In the genomic region with DNA sequence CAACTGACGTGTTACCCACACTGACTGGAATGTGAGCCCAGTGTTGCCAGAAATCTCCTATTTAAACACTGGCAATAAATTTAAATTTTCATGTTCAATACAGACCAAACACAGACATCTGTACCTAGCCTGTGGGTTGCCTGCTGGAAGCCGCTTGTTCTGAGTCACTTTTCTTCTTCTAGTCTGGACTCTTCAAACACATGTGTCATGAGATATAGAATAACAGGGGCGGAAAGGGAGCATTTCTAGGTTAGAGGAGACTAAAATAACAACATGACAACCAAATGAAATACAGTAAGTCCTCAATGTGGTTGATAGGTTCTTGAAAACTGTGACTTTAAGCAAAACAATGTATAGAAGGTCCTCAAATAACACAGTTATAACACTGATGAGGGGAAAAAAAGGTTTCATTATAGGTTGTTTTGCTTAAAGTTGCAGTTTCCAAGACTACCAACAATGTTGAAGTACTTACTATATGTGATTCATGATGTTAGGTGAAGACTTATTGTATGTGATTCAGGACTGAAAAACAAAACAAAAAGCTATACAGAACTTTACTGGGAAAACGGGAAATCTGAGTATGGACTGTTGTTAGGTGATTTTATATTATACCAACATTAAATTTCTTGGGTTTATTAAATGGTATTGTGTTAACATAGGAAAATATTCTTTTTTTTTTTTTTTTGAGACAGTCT, we compare ENCODE assay signal across 16 cellular contexts.
DNase-seq lines count a peak whose midpoint lies in the region; ATAC-seq and TF ChIP-seq lines count a peak whose summit lies in the region.
"Had no signal": no experiment of that assay in that cellular context is flagged by ENCODE, and none has a peak within 500 bp of the region (broad histone marks: within the 10 kb centered on the region; RNA-seq: fewer than 3 reads in every experiment).

No MANE protein-coding gene starts in this region.

- H3K4me1 Mint-ChIP-seq in endothelial cell (ENCODE audit: unreplicated experiment) (peaks cover 8% of the 10 kb centered on the region), nephron (peaks cover 7% of the 10 kb centered on the region)
- H3K4me1 Mint-ChIP-seq: B cell had no signal

- H3K4me1 ChIP-seq in lower lobe of right lung (no peaks in the 10 kb centered on the region), heart left ventricle (no peaks in the 10 kb centered on the region)
- H3K4me1 ChIP-seq: testis had no signal

- WGBS in heart left ventricle, 4 donors = 93 to 98% (median 95%) methylated on average over 4 of the region's 4 CpGs

- CTCF ChIA-PET in AG04449 (lab: Yijun Ruan, JAX) = interaction anchor here (1.6 kb wide), 1 partner anchor 12 kb away, joined by 3 read pairs; no protein-coding TSS in a partner anchor

- TF ChIP-seq CTCF in AG04449 (IDR thresholded peaks at IDR 0.05; ENCODE audit: insufficient read depth, low read length, missing control alignments) (no peak), endothelial cell (IDR thresholded peaks at IDR 0.05; ENCODE audit: unreplicated experiment) (no peak), nephron (IDR thresholded peaks at IDR 0.05; ENCODE audit: unreplicated experiment in 3 of 3) (no peak), lower lobe of right lung (IDR thresholded peaks at IDR 0.05) (no peak), heart left ventricle (IDR thresholded peaks at IDR 0.05) (no peak)

- no peak for TF ChIP-seq POLR2A in heart left ventricle (IDR thresholded peaks at IDR 0.05)

- DNase-seq in AG04449 (ENCODE audit: low read depth, low spot score) = peak; percentile 29
- DNase-seq in HS-5 (ENCODE audit: low read depth) = peak; percentile 64
- no peak for DNase-seq in endothelial cell (ENCODE audit: low spot score)
- DNase-seq in lower lobe of right lung = no peak
- no peak for DNase-seq in heart left ventricle
- DNase-seq: activated naive CD8-positive, alpha-beta T cell treated with anti-CD3 and anti-CD28 coated beads for 36 hours; activated T-cell treated with anti-CD3 and anti-CD28 coated beads, Interleukin-2, amount 50 U/mL, for 1 hour; GOT3; stimulated activated CD4-positive, alpha-beta T cell treated with anti-CD3 and anti-CD28 coated beads, Interleukin-1b, Interleukin-23, amount 100 ng/mL, for 48 hours; testis had no signal

- H3K4me3 Mint-ChIP-seq in endothelial cell (ENCODE audit: unreplicated experiment) = no peak overlapping the region
- no peak overlapping the region for H3K4me3 Mint-ChIP-seq in nephron
- H3K4me3 Mint-ChIP-seq: activated naive CD8-positive, alpha-beta T cell treated with anti-CD3 and anti-CD28 coated beads for 36 hours; B cell; T-helper 2 cell treated with Interferon-gamma antibody and Interleukin-4, amounts not matched to agents 5 μg/mL and 100 μg/mL, for 36 hours had no signal

- H3K27ac Mint-ChIP-seq in endothelial cell (ENCODE audit: unreplicated experiment) (peak overlapping the region; percentile 38), nephron (peak overlapping the region in 2 of 3 experiments; percentile 1 to 48)
- H3K27ac Mint-ChIP-seq: activated naive CD8-positive, alpha-beta T cell treated with anti-CD3 and anti-CD28 coated beads for 36 hours; B cell; T-helper 2 cell treated with Interferon-gamma antibody and Interleukin-4, amounts not matched to agents 5 μg/mL and 100 μg/mL, for 36 hours had no signal

- no peak for ATAC-seq in GM18873 (IDR thresholded peaks at IDR 0.05; ENCODE audit: low FRiP score, unreplicated experiment)
- no peak for ATAC-seq in lower lobe of right lung
- ATAC-seq in GM19035 (IDR thresholded peaks at IDR 0.05; ENCODE audit: unreplicated experiment) = no peak
- ATAC-seq in heart left ventricle = no peak
- ATAC-seq: left lobe of liver had no signal

- H3K9me3 ChIP-seq in lower lobe of right lung = no peaks in the 10 kb centered on the region
- no peaks in the 10 kb centered on the region for H3K9me3 ChIP-seq in heart left ventricle
- H3K9me3 ChIP-seq: testis had no signal

- intact Hi-C loops in lower lobe of right lung (cut with DNase I) = no loop called here
- intact Hi-C loops in heart left ventricle (cut with DNase I) = no loop called here

- H3K36me3 Mint-ChIP-seq in endothelial cell (ENCODE audit: low read depth, unreplicated experiment) (peaks cover 19% of the 10 kb centered on the region), nephron (ENCODE audit: low read depth) (peaks cover 31% of the 10 kb centered on the region)

- peaks cover 51% of the 10 kb centered on the region for H3K36me3 ChIP-seq in lower lobe of right lung
- H3K36me3 ChIP-seq in heart left ventricle = peaks cover 0 to 95% (median 65%) of the 10 kb centered on the region in 9 donors

- H3K4me3 ChIP-seq in AG04449 (ENCODE audit: low read depth, low read length) (no peak overlapping the region), lower lobe of right lung (no peak overlapping the region), heart left ventricle (no peak overlapping the region)
- H3K4me3 ChIP-seq: testis had no signal

- H3K27ac ChIP-seq in lower lobe of right lung (no peak overlapping the region), heart left ventricle (no peak overlapping the region)
- H3K27ac ChIP-seq: testis had no signal

- peaks cover 3% of the 10 kb centered on the region for H3K27me3 Mint-ChIP-seq in endothelial cell (ENCODE audit: unreplicated experiment)
- H3K27me3 Mint-ChIP-seq in nephron (ENCODE audit: low read depth) = no peaks in the 10 kb centered on the region
- H3K27me3 Mint-ChIP-seq: activated naive CD8-positive, alpha-beta T cell treated with anti-CD3 and anti-CD28 coated beads for 36 hours; B cell had no signal

- H3K27me3 ChIP-seq in lower lobe of right lung (ENCODE audit: low read depth) (no peaks in the 10 kb centered on the region), heart left ventricle (no peaks in the 10 kb centered on the region)
- H3K27me3 ChIP-seq: testis had no signal

- no peaks in the 10 kb centered on the region for H3K9me3 Mint-ChIP-seq in endothelial cell (ENCODE audit: unreplicated experiment)
- no peaks in the 10 kb centered on the region for H3K9me3 Mint-ChIP-seq in nephron
- H3K9me3 Mint-ChIP-seq: activated naive CD8-positive, alpha-beta T cell treated with anti-CD3 and anti-CD28 coated beads for 36 hours; T-helper 2 cell treated with Interferon-gamma antibody and Interleukin-4, amounts not matched to agents 5 μg/mL and 100 μg/mL, for 36 hours had no signal

- POLR2A ChIA-PET in AG04449 (lab: Yijun Ruan, JAX) = no interaction called here

Comparison
In these comparisons a context has a peak if more than half of its experiments do, and no peak if none do; other contexts are left out.
1. DNase-seq: peak in AG04449 (single experiment) and HS-5 (single experiment); none in endothelial cell (single experiment), lower lobe of right lung (single experiment) and heart left ventricle (0 of 5).